Comparison of ENCODE assay signal across 8 cellular contexts in genomic region chr11:124070906-124071621, GRCh38.
DNase-seq lines count a peak whose midpoint lies in the region; ATAC-seq lines count a peak whose summit lies in the region.

No MANE protein-coding gene starts in this region.

- peak; percentile 76 for DNase-seq in AG20443 (ENCODE audit: low spot score)
- peak; percentile 44 for DNase-seq in NCI-H345 treated with DMSO at 0.1 percent for 48 hours (lab: John Stamatoyannopoulos, UW; ENCODE audit: unreplicated experiment)
- DNase-seq in activated CD4-positive, alpha-beta T cell treated with anti-CD3 and anti-CD28 coated beads for 48 hours = peak; percentile 76
- DNase-seq in dedifferentiated amniotic fluid mesenchymal stem cell (ENCODE audit: extremely low spot score) = peak; percentile 68
- DNase-seq in medulla oblongata (ENCODE audit: extremely low spot score) = peak; percentile 90
- peak; percentile 34 to 49 for DNase-seq in stimulated activated CD8-positive, alpha-beta memory T cell treated with anti-CD3 and anti-CD28 coated beads, Interleukin-2, amount 100 ng/mL, for 48 hours (ENCODE audit: low read depth in 2 of 2)

- ATAC-seq in GM18517 (IDR thresholded peaks at IDR 0.05; ENCODE audit: unreplicated experiment) (peak; percentile 84), HG03045 (IDR thresholded peaks at IDR 0.05; ENCODE audit: unreplicated experiment) (peak; percentile 74)

Comparison
In these comparisons a context has a peak if more than half of its experiments do, and no peak if none do; other contexts are left out.
1. Peak in every context shown above with its lines: DNase-seq and ATAC-seq.